33 cellular contexts compared by ENCODE assay signal in genomic region chr1:172252925-172253324, GRCh38.
"Had no signal": no experiment of that assay in that cellular context is flagged by ENCODE, and none has a peak within 500 bp of the region (broad histone marks: within the 10 kb centered on the region; RNA-seq: fewer than 3 reads in every experiment).

No MANE protein-coding gene starts in this region.

- H3K36me3 Mint-ChIP-seq: activated CD4-positive, alpha-beta memory T cell treated with anti-CD3 and anti-CD28 coated beads for 36 hours had no signal

- H3K4me2 ChIP-seq: hepatocyte had no signal

- H3K4me1 Mint-ChIP-seq: brain had no signal

- H2AFZ ChIP-seq: hepatocyte had no signal

- H3K27ac ChIP-seq: ascending aorta, breast epithelium, cardiac muscle cell, epithelial cell of prostate, esophagus squamous epithelium, heart right ventricle, hepatocyte had no signal

- H3K4me3 Mint-ChIP-seq: activated CD4-positive, alpha-beta memory T cell treated with anti-CD3 and anti-CD28 coated beads for 36 hours; activated CD4-positive, alpha-beta T cell treated with anti-CD3 and anti-CD28 coated beads for 36 hours; activated CD4-positive, alpha-beta T cell treated with anti-CD3 and anti-CD28 coated beads, Interleukin-2, amount 10 ng/mL, durations not matched to agents 24 days and 14 days; activated CD8-positive, alpha-beta memory T cell treated with anti-CD3 and anti-CD28 coated beads, Interleukin-2, amount 10 ng/mL, durations not matched to agents 7 days and 5 days; activated CD8-positive, alpha-beta T cell treated with anti-CD3 and anti-CD28 coated beads, Interleukin-2, amount 10 ng/mL, durations not matched to agents 7 days and 5 days; activated naive CD4-positive, alpha-beta T cell treated with anti-CD3 and anti-CD28 coated beads for 36 hours; activated naive CD8-positive, alpha-beta T cell treated with anti-CD3 and anti-CD28 coated beads, Interleukin-2, amount 10 ng/mL, durations not matched to agents 7 days and 5 days; activated T-helper 1 cell treated with anti-CD3 and anti-CD28 coated beads, Interleukin-12 subunit alpha, Interleukin-12 subunit beta, Interleukin-2, Interleukin-4 antibody, amounts not matched to agents 30 ng/mL and 10 ng/mL and 1 ng/mL, durations not matched to agents 14 hours and 24 hours and 36 hours; brain; effector memory CD8-positive, alpha-beta T cell had no signal

- H3K27me3 ChIP-seq: ascending aorta, breast epithelium, cardiac muscle cell, esophagus squamous epithelium, heart right ventricle, hepatocyte had no signal

- H3K27me3 Mint-ChIP-seq: activated CD4-positive, alpha-beta memory T cell treated with anti-CD3 and anti-CD28 coated beads for 36 hours; activated CD4-positive, alpha-beta T cell treated with anti-CD3 and anti-CD28 coated beads for 36 hours; activated CD4-positive, alpha-beta T cell treated with anti-CD3 and anti-CD28 coated beads, Interleukin-2, amount 10 ng/mL, durations not matched to agents 24 days and 14 days; activated CD8-positive, alpha-beta memory T cell treated with anti-CD3 and anti-CD28 coated beads, Interleukin-2, amount 10 ng/mL, durations not matched to agents 7 days and 5 days; activated naive CD8-positive, alpha-beta T cell treated with anti-CD3 and anti-CD28 coated beads, Interleukin-2, amount 10 ng/mL, durations not matched to agents 7 days and 5 days; brain; effector memory CD8-positive, alpha-beta T cell had no signal

- ATAC-seq: activated CD4-positive, alpha-beta T cell treated with anti-CD3 and anti-CD28 coated beads for 36 hours; activated CD8-positive, alpha-beta memory T cell treated with anti-CD3 and anti-CD28 coated beads, Interleukin-2, amount 10 ng/mL, durations not matched to agents 7 days and 5 days; activated CD8-positive, alpha-beta T cell treated with anti-CD3 and anti-CD28 coated beads, Interleukin-2, amount 10 ng/mL, durations not matched to agents 7 days and 5 days; activated naive CD4-positive, alpha-beta T cell treated with anti-CD3 and anti-CD28 coated beads, Interleukin-2, amount 50 U/mL, for 72 hours; effector memory CD8-positive, alpha-beta T cell; heart right ventricle had no signal

- H3K79me2 ChIP-seq: hepatocyte had no signal

- H3K4me3 ChIP-seq: ascending aorta, breast epithelium, cardiac muscle cell, esophagus squamous epithelium, heart right ventricle, hepatocyte had no signal

- DNase-seq: activated CD4-positive, alpha-beta memory T cell treated with anti-CD3 and anti-CD28 coated beads for 36 hours; activated CD4-positive, alpha-beta T cell treated with anti-CD3 and anti-CD28 coated beads for 36 hours; activated CD4-positive, alpha-beta T cell treated with anti-CD3 and anti-CD28 coated beads, Interleukin-2, amount 10 ng/mL, durations not matched to agents 24 days and 14 days; activated CD4-positive, CD25-positive, alpha-beta regulatory T cell; activated CD4-positive, CD25-positive, alpha-beta regulatory T cell treated with anti-CD3 and anti-CD28 coated beads, Interleukin-2, amount 50 U/mL, for 72 hours; activated CD8-positive, alpha-beta memory T cell treated with anti-CD3 and anti-CD28 coated beads, Interleukin-2, amount 10 ng/mL, durations not matched to agents 7 days and 5 days; activated CD8-positive, alpha-beta memory T cell treated with anti-CD3 and anti-CD28 coated beads, Interleukin-2, amount 50 U/mL, for 4 hours; activated CD8-positive, alpha-beta T cell treated with anti-CD3 and anti-CD28 coated beads, Interleukin-2, amount 10 ng/mL, durations not matched to agents 7 days and 5 days; activated effector memory CD4-positive, alpha-beta T cell treated with anti-CD3 and anti-CD28 coated beads, Interleukin-2, amount 50 U/mL, for 16 hours; activated naive CD4-positive, alpha-beta T cell treated with anti-CD3 and anti-CD28 coated beads for 36 hours; activated naive CD8-positive, alpha-beta T cell treated with anti-CD3 and anti-CD28 coated beads, Interleukin-2, amount 10 ng/mL, durations not matched to agents 7 days and 5 days; activated T-cell treated with anti-CD3 and anti-CD28 coated beads, Interleukin-2, amount 50 U/mL, for 1 hour; activated T-cell treated with anti-CD3 and anti-CD28 coated beads, Interleukin-2, amount 50 U/mL, for 48 hours; central memory CD4-positive, alpha-beta T cell; cerebellar nuclear complex; cortex of kidney; dermis blood vessel endothelial cell; effector CD4-positive, alpha-beta T cell; effector memory CD8-positive, alpha-beta T cell; esophagus squamous epithelium; heart right ventricle; T-helper 2 cell had no signal

- H3K27ac Mint-ChIP-seq: activated CD4-positive, alpha-beta memory T cell treated with anti-CD3 and anti-CD28 coated beads for 36 hours; activated CD4-positive, alpha-beta T cell treated with anti-CD3 and anti-CD28 coated beads for 36 hours; activated CD4-positive, alpha-beta T cell treated with anti-CD3 and anti-CD28 coated beads, Interleukin-2, amount 10 ng/mL, durations not matched to agents 24 days and 14 days; activated CD8-positive, alpha-beta T cell treated with anti-CD3 and anti-CD28 coated beads, Interleukin-2, amount 10 ng/mL, durations not matched to agents 7 days and 5 days; activated naive CD4-positive, alpha-beta T cell treated with anti-CD3 and anti-CD28 coated beads for 36 hours; activated naive CD4-positive, alpha-beta T cell treated with anti-CD3 and anti-CD28 coated beads, Interleukin-2, amount 50 U/mL, for 72 hours; activated naive CD8-positive, alpha-beta T cell treated with anti-CD3 and anti-CD28 coated beads, Interleukin-2, amount 10 ng/mL, durations not matched to agents 7 days and 5 days; activated T-helper 1 cell treated with anti-CD3 and anti-CD28 coated beads, Interleukin-12 subunit alpha, Interleukin-12 subunit beta, Interleukin-2, Interleukin-4 antibody, amounts not matched to agents 30 ng/mL and 10 ng/mL and 1 ng/mL, durations not matched to agents 14 hours and 24 hours and 36 hours; activated T-helper 2 cell treated with anti-CD3 and anti-CD28 coated beads, Interferon-gamma antibody, Interleukin-2, Interleukin-4, amounts not matched to agents 10 μg/mL and 5 μg/mL and 100 μg/mL, durations not matched to agents 14 hours and 24 hours and 36 hours; brain; effector memory CD8-positive, alpha-beta T cell had no signal

- H3K9me3 Mint-ChIP-seq: activated CD4-positive, alpha-beta memory T cell treated with anti-CD3 and anti-CD28 coated beads for 36 hours; activated naive CD4-positive, alpha-beta T cell treated with anti-CD3 and anti-CD28 coated beads for 36 hours; effector memory CD8-positive, alpha-beta T cell had no signal

- H3K9me3 ChIP-seq: ascending aorta, breast epithelium, esophagus squamous epithelium, heart right ventricle had no signal

- H3K4me1 ChIP-seq: breast epithelium, esophagus squamous epithelium had no signal

- FAIRE-seq: endothelial cell of umbilical vein, frontal cortex had no signal

- H3K36me3 ChIP-seq: ascending aorta, breast epithelium, cardiac muscle cell, esophagus squamous epithelium, heart right ventricle had no signal
